In the genomic region with DNA sequence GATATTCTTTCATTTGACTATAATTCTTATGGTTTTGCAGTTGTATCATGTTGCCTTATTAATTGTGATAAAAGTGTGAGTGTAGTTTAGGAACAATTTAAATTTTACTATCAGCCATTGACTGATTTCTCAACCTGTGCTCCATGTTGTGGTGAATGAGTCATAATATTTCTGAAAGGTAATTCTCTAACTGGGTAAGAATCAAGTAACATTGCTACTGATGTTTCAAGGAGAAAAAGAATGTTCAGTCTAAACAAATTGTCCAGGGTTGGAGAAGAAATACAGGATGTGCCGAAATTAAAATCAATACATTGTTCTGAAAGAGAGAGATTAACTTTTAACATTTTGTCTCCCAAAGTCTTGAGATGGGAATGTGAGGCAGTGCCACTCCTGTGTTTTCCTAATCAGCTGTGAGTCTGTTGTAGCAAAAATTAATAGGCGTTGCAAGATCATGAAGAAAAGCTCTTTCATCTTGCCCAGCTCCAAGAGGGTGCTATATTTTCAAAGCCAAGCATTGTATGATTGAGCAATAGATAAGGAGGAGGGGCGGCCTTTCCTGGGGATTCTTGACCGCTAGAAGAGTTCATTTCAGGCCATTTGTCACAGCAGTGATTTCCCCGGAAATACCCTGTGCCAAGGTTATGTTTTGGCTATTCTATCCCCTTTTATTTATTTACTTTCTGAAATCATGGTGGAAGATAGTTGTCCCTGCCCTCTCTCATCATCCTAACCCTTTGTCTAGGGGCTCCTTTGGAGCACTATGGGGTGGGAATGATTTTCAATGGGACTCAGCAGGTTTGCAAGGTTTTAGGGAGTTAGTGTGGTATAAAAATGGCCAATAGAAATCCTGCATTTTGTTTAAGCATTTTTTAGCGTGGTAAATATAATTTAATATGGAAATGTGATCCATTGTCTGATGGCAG, we compare ENCODE assay signal across 11 cellular contexts.
DNase-seq lines count a peak whose midpoint lies in the region; ATAC-seq and TF ChIP-seq lines count a peak whose summit lies in the region.
"Had no signal": no experiment of that assay in that cellular context is flagged by ENCODE, and none has a peak within 500 bp of the region (broad histone marks: within the 10 kb centered on the region; RNA-seq: fewer than 3 reads in every experiment).

No MANE protein-coding gene starts in this region.

- peak overlapping the region; percentile 5 to 53 (median 32) for H3K27ac ChIP-seq in thyroid gland

- no peak for DNase-seq in activated CD4-positive, alpha-beta T cell treated with anti-CD3 and anti-CD28 coated beads for 36 hours
- no peak for DNase-seq in activated CD4-positive, alpha-beta T cell treated with anti-CD3 and anti-CD28 coated beads for 1 hour
- DNase-seq in WTC11 (ENCODE audit: low spot score) (no peak), iPS-NIHi7 (ENCODE audit: extremely low spot score) (peak; percentile 9), thyroid gland (peak; percentile 61 to 63), occipital lobe (lab: John Stamatoyannopoulos, UW) (no peak)
- DNase-seq: cerebellar nuclear complex, NCI-H524, trophoblast cell had no signal

- peak; percentile 42 for ATAC-seq in activated CD4-positive, alpha-beta T cell treated with anti-CD3 and anti-CD28 coated beads for 36 hours
- ATAC-seq in WTC11 (no peak; the same call in 1 of the 2 replicates), GM21360 (IDR thresholded peaks at IDR 0.05; ENCODE audit: unreplicated experiment) (no peak), HG03175 (IDR thresholded peaks at IDR 0.05; ENCODE audit: unreplicated experiment) (no peak)

- peaks cover 11 to 12% of the 10 kb centered on the region in 2 donors for H3K4me1 ChIP-seq in thyroid gland

- TF ChIP-seq POLR2A in thyroid gland (IDR thresholded peaks at IDR 0.05) = no peak

- no peaks in the 10 kb centered on the region for H3K27me3 ChIP-seq in thyroid gland

- 23 to 31% methylated on average over 6 of the region's 6 CpGs for WGBS in thyroid gland, 2 donors

- no peaks in the 10 kb centered on the region for H3K9me3 Mint-ChIP-seq in activated CD4-positive, alpha-beta T cell treated with anti-CD3 and anti-CD28 coated beads for 36 hours (ENCODE audit: low read depth)
- H3K9me3 Mint-ChIP-seq in WTC11 = no peaks in the 10 kb centered on the region

- no peaks in the 10 kb centered on the region for H3K27me3 Mint-ChIP-seq in activated CD4-positive, alpha-beta T cell treated with anti-CD3 and anti-CD28 coated beads for 36 hours
- no peaks in the 10 kb centered on the region for H3K27me3 Mint-ChIP-seq in WTC11 (ENCODE audit: low read depth)

- H3K4me1 Mint-ChIP-seq in activated CD4-positive, alpha-beta T cell treated with anti-CD3 and anti-CD28 coated beads for 36 hours = peaks cover 6% of the 10 kb centered on the region
- H3K4me1 Mint-ChIP-seq in WTC11 = peaks cover 12% of the 10 kb centered on the region

- H3K9me3 ChIP-seq in thyroid gland = no peaks in the 10 kb centered on the region

- POLR2A ChIA-PET in activated CD4-positive, alpha-beta T cell treated with anti-CD3 and anti-CD28 coated beads for 36 hours (lab: Charles Lee) = no interaction called here
- POLR2A ChIA-PET in WTC11 (lab: Charles Lee) = no interaction called here

- peaks cover 3% of the 10 kb centered on the region for H3K36me3 Mint-ChIP-seq in activated CD4-positive, alpha-beta T cell treated with anti-CD3 and anti-CD28 coated beads for 36 hours (ENCODE audit: low read depth)
- no peaks in the 10 kb centered on the region for H3K36me3 Mint-ChIP-seq in WTC11

- CTCF ChIA-PET in activated CD4-positive, alpha-beta T cell treated with anti-CD3 and anti-CD28 coated beads for 36 hours (lab: Charles Lee) = no interaction called here
- CTCF ChIA-PET in WTC11 (lab: Charles Lee) = no interaction called here

- H3K36me3 ChIP-seq in thyroid gland = no peaks in the 10 kb centered on the region

- no peak overlapping the region for H3K4me3 ChIP-seq in thyroid gland (replicated peaks in 1 of 3)

- no peak overlapping the region for H3K27ac Mint-ChIP-seq in activated CD4-positive, alpha-beta T cell treated with anti-CD3 and anti-CD28 coated beads for 36 hours
- H3K27ac Mint-ChIP-seq in WTC11 = no peak overlapping the region

- no peak overlapping the region for H3K4me3 Mint-ChIP-seq in activated CD4-positive, alpha-beta T cell treated with anti-CD3 and anti-CD28 coated beads for 36 hours
- H3K4me3 Mint-ChIP-seq in WTC11 = no peak overlapping the region

- no peak for TF ChIP-seq CTCF in WTC11 (IDR thresholded peaks at IDR 0.05)
- TF ChIP-seq CTCF in thyroid gland (IDR thresholded peaks at IDR 0.05) = no peak

- intact Hi-C loops in activated CD4-positive, alpha-beta T cell treated with anti-CD3 and anti-CD28 coated beads for 36 hours (cut with DNase I, micrococcal nuclease) = no loop called here
- intact Hi-C loops in thyroid gland (cut with DNase I) = no loop called here

TF ChIP-seq in WTC11, 78 proteins besides CTCF, POLR2A, EP300 and RAD21:
- TF ChIP-seq ETV6 (CRISPR knock-in tag; IDR thresholded peaks at IDR 0.05) (no peak), GABPB1 (CRISPR knock-in tag; IDR thresholded peaks at IDR 0.05) (0 out of 2 replicates have a peak, but pooled peaks have one; percentile 29)

Comparison
In these comparisons a context has a peak if more than half of its experiments do, and no peak if none do; other contexts are left out.
1. DNase-seq: peak in iPS-NIHi7 (single experiment) and thyroid gland (2 of 2); none in activated CD4-positive, alpha-beta T cell treated with anti-CD3 and anti-CD28 coated beads for 36 hours (single experiment), activated CD4-positive, alpha-beta T cell treated with anti-CD3 and anti-CD28 coated beads for 1 hour (single experiment), WTC11 (single experiment) and occipital lobe (single experiment).